Comparison of ENCODE assay signal across 16 cellular contexts in genomic region chr7:43823941-43824340, GRCh38. TPM values are rescaled to one million over a fixed set of nuclear protein-coding genes. Genes with fewer than 3 reads are reported as not detected.
DNase-seq lines count a peak whose midpoint lies in the region; ATAC-seq and TF ChIP-seq lines count a peak whose summit lies in the region.
"Had no signal": no experiment of that assay in that cellular context is flagged by ENCODE, and none has a peak within 500 bp of the region (broad histone marks: within the 10 kb centered on the region; RNA-seq: fewer than 3 reads in every experiment).

No MANE protein-coding gene starts in this region.

- H3K36me3 ChIP-seq in BE2C (no peaks in the 10 kb centered on the region), HEK293 (ENCODE audit: control insufficient read depth in 2 of 2, insufficient read depth in 1 of 2, low read length in 2 of 2) (no peaks in the 10 kb centered on the region), Panc1 (ENCODE audit: control insufficient read depth, insufficient read depth, low read length) (no peaks in the 10 kb centered on the region), stomach (no peaks in the 10 kb centered on the region), neuronal stem cell (replicated peaks in 1 of 2; ENCODE audit: control insufficient read depth in 2 of 2, insufficient read depth in 2 of 2, low read length in 2 of 2) (no peaks in the 10 kb centered on the region)

- no peaks in the 10 kb centered on the region for H3K27me3 ChIP-seq in BE2C
- no peaks in the 10 kb centered on the region; the same call in 1 of the 2 replicates for H3K27me3 ChIP-seq in Panc1 (ENCODE audit: control insufficient read depth, insufficient read depth, low read length)
- H3K27me3 ChIP-seq in dorsolateral prefrontal cortex, result peaks cover 0 to 8% (median 0%) of the 10 kb centered on the region in 45 donors
- peaks cover 0 to 15% (median 0%) of the 10 kb centered on the region in 3 donors for H3K27me3 ChIP-seq in stomach
- H3K27me3 ChIP-seq in neuronal stem cell (ENCODE audit: control insufficient read depth in 3 of 3, insufficient read depth in 3 of 3, low read depth in 1 of 3, low read length in 3 of 3), result peaks cover 0 to 55% (median 0%) of the 10 kb centered on the region in 3 experiments

- no peak overlapping the region for H2BK5ac ChIP-seq in neuronal stem cell (ENCODE audit: low read length)

- no peak overlapping the region for H3K14ac ChIP-seq in neuronal stem cell (ENCODE audit: low read length)

- no peak overlapping the region for H3K23ac ChIP-seq in neuronal stem cell (ENCODE audit: low read depth, low read length, poor library complexity)

- no peak overlapping the region for H2AFZ ChIP-seq in neuronal stem cell (ENCODE audit: low read length)
- H2AFZ ChIP-seq: GM23248 had no signal

- in situ Hi-C loops in Panc1 (cut with HindIII; ENCODE audit: low pct_unique_long_range_greater_than_20kb, low sequenced_read_pairs), result no loop called here

- H2BK120ac ChIP-seq in neuronal stem cell (ENCODE audit: low read depth, low read length), result no peak overlapping the region

- no peak for TF ChIP-seq EP300 in stomach (IDR thresholded peaks at IDR 0.05)

- CTCF ChIA-PET in HEK293 (lab: Yijun Ruan, JAX) (interaction anchor here (1.1 to 2.6 kb wide), 2 partner anchors 14 to 15 kb away, joined by 3 to 10 read pairs; no protein-coding TSS in a partner anchor), Panc1 (lab: Charles Lee) (no interaction called here)

- H3K9me3 ChIP-seq in BE2C (no peaks in the 10 kb centered on the region), HEK293 (ENCODE audit: control insufficient read depth, insufficient read depth, low read depth, low read length) (no peaks in the 10 kb centered on the region), Panc1 (ENCODE audit: control insufficient read depth, insufficient read depth, low read depth, low read length) (no peaks in the 10 kb centered on the region), stomach (no peaks in the 10 kb centered on the region), neuronal stem cell (replicated peaks in 1 of 2; ENCODE audit: control insufficient read depth in 2 of 2, insufficient read depth in 1 of 2, low read depth in 1 of 2, low read length in 2 of 2) (no peaks in the 10 kb centered on the region)

- WGBS in stomach, 5 donors, result 38 to 54% (median 45%) methylated on average over 6 of the region's 6 CpGs
- no CpG with 5 or more reads among the region's 6 CpGs for WGBS in neuronal stem cell (ENCODE audit: extremely low coverage in 2 of 2, insufficient read length in 2 of 2, insufficient replicate concordance in 1 of 2), 2 donors

- BruUV-seq in Panc1 (replicated peaks; lab: Mats Ljungman, UMichigan), result no TSS peak

- no peaks in the 10 kb centered on the region for H3K79me1 ChIP-seq in neuronal stem cell (ENCODE audit: low read depth, low read length)

- no peak for TF ChIP-seq CTCF in BE2C (IDR thresholded peaks at IDR 0.05; ENCODE audit: low read depth, low read length)
- no peak for TF ChIP-seq CTCF in HEK293 (tag by site-specific recombination; IDR thresholded peaks at IDR 0.05)
- TF ChIP-seq CTCF in Panc1 (IDR thresholded peaks at IDR 0.05), result no peak
- no peak for TF ChIP-seq CTCF in dorsolateral prefrontal cortex (IDR thresholded peaks at IDR 0.05 in 54 of 56, conservative IDR thresholded peaks at IDR 0.05 in 2 of 56; ENCODE audit: low read depth in 1 of 56, partially characterized antibody in 56 of 56)
- no peak for TF ChIP-seq CTCF in stomach (IDR thresholded peaks at IDR 0.05)

- no peak overlapping the region for H2BK15ac ChIP-seq in neuronal stem cell (ENCODE audit: low read length)

- no peak overlapping the region for H2BK12ac ChIP-seq in neuronal stem cell (ENCODE audit: low read length)

- TF ChIP-seq POLR2A in erythroblast (IDR thresholded peaks at IDR 0.05; ENCODE audit: low read length), result no peak
- TF ChIP-seq POLR2A in stomach (IDR thresholded peaks at IDR 0.05), result no peak

- H4K91ac ChIP-seq in neuronal stem cell (ENCODE audit: low read depth, low read length, poor library complexity), result no peak overlapping the region

- H3K9ac ChIP-seq in neuronal stem cell (ENCODE audit: low read depth, low read length, poor library complexity), result no peak overlapping the region
- H3K9ac ChIP-seq: GM23248 had no signal

- intact Hi-C loops in Panc1 (cut with micrococcal nuclease; ENCODE audit: unreplicated experiment), result no loop called here
- intact Hi-C loops in dorsolateral prefrontal cortex (cut with DNase I), result no loop called here
- intact Hi-C loops in stomach (cut with DNase I; ENCODE audit: low total_unique reads), result loop anchor here (10.0 kb wide), 1 partner anchor 69 kb away; the partner anchor contains the start of gene BLVRA

- peak; percentile 56 for DNase-seq in BE2C
- no peak for DNase-seq in Panc1 (ENCODE audit: low read depth, low spot score)
- peak; percentile 37 to 45 for DNase-seq in erythroblast (lab: John Stamatoyannopoulos, UW)
- DNase-seq in dorsolateral prefrontal cortex, result no peak
- no peak for DNase-seq in stomach
- DNase-seq in neuronal stem cell (ENCODE audit: low spot score), result no peak
- DNase-seq: ACHN; C1 segment of cervical spinal cord; Calu3; CD4-positive, alpha-beta T cell; DMS 273 treated with DMSO at 0.1 percent for 48 hours; GM23248; H7 had no signal

- no peak overlapping the region for H3K4ac ChIP-seq in neuronal stem cell (ENCODE audit: low read length)

- H3K4me2 ChIP-seq in neuronal stem cell (ENCODE audit: insufficient read depth, low read length, poor library complexity, severe bottlenecking), result no peak overlapping the region

- H4K8ac ChIP-seq in neuronal stem cell (ENCODE audit: low read depth, low read length), result no peak overlapping the region

- POLR2A ChIA-PET in HEK293 (lab: Yijun Ruan, JAX) (interaction anchor here (0.6 kb wide), 1 partner anchor 60 kb away, joined by 3 read pairs; no protein-coding TSS in a partner anchor), Panc1 (lab: Charles Lee) (no interaction called here)

- no peak overlapping the region for H3K18ac ChIP-seq in neuronal stem cell (ENCODE audit: low read length)

- H3K4me3 ChIP-seq in BE2C (ENCODE audit: low read depth, low read length), result peak overlapping the region; percentile 15; the same call in 1 of the 2 replicates
- no peak overlapping the region for H3K4me3 ChIP-seq in HEK293 (ENCODE audit: low read depth, low read length)
- no peak overlapping the region for H3K4me3 ChIP-seq in Panc1 (ENCODE audit: low read depth in 2 of 2, low read length in 2 of 2)
- no peak overlapping the region for H3K4me3 ChIP-seq in dorsolateral prefrontal cortex
- H3K4me3 ChIP-seq in stomach, result no peak overlapping the region
- H3K4me3 ChIP-seq in neuronal stem cell (ENCODE audit: low read length in 2 of 2), result no peak overlapping the region
- H3K4me3 ChIP-seq: GM12878, GM23248 had no signal

- H3K27ac ChIP-seq in HEK293 (ENCODE audit: extremely low read depth, low read depth, low read length), result no peak overlapping the region
- no peak overlapping the region for H3K27ac ChIP-seq in Panc1 (ENCODE audit: low read length)
- H3K27ac ChIP-seq in dorsolateral prefrontal cortex, result no peak overlapping the region
- H3K27ac ChIP-seq in stomach, result no peak overlapping the region
- H3K27ac ChIP-seq in neuronal stem cell (replicated peaks; ENCODE audit: low read length), result no peak overlapping the region
- H3K27ac ChIP-seq: GM23248 had no signal

- H3K4me1 ChIP-seq in BE2C (peaks cover 9% of the 10 kb centered on the region; the same call in 1 of the 2 replicates), HEK293 (ENCODE audit: control insufficient read depth, insufficient read depth, low read length) (peaks cover 8% of the 10 kb centered on the region), Panc1 (ENCODE audit: control insufficient read depth, insufficient read depth, low read length) (peaks cover 6% of the 10 kb centered on the region; the same call in 1 of the 2 replicates), stomach (no peaks in the 10 kb centered on the region), neuronal stem cell (ENCODE audit: control insufficient read depth in 2 of 2, insufficient read depth in 1 of 2, low read depth in 1 of 2, low read length in 2 of 2) (no peaks in the 10 kb centered on the region)

- no peak overlapping the region for H2AK5ac ChIP-seq in neuronal stem cell (ENCODE audit: low read depth, low read length)

- ATAC-seq in Panc1 (peak; percentile 59; the same call in 1 of the 2 replicates), HG03039 (IDR thresholded peaks at IDR 0.05; ENCODE audit: unreplicated experiment) (no peak)
- ATAC-seq: GM12878 had no signal

TF ChIP-seq in HEK293, 187 proteins besides CTCF, POLR2A, EP300 and RAD21:
- TF ChIP-seq ZNF174 (tag by site-specific recombination; IDR thresholded peaks at IDR 0.05) (no peak), TCF7L2 (IDR thresholded peaks at IDR 0.05; ENCODE audit: borderline replicate concordance, low read depth, low read length) (no peak), GLIS1 (tag by site-specific recombination; IDR thresholded peaks at IDR 0.05) (peak; percentile 30; the same call in 1 of the 2 replicates), ZNF341 (tag by site-specific recombination; IDR thresholded peaks at IDR 0.05; ENCODE audit: low read depth) (peak; percentile 40; the same call in 1 of the 2 replicates), INSM2 (tag by site-specific recombination; IDR thresholded peaks at IDR 0.05) (no peak)

RNA-seq across cellular contexts. Expression of gene MRPS24, which starts 45.4 kb away (rescaled TPM):
- 470 TPM for polyA plus RNA-seq in BE2C (2012; ENCODE audit: insufficient read depth, insufficient read length, low read depth)
- total RNA-seq in Panc1 (2021; ENCODE audit: unreplicated experiment) (224 TPM), dorsolateral prefrontal cortex (100 to 1,000 TPM in 1 of 120 experiments, 10 to 100 TPM in 119; 39.5 to 106 (median 68.7) TPM), stomach (100 to 1,000 TPM in 2 of 5 donors, 10 to 100 TPM in 2, not detected in 1; 17.1 to 200 (median 126) TPM)
- polyA plus RNA-seq in Panc1 (2012; ENCODE audit: insufficient read length), result 325 TPM
- polyA plus RNA-seq in stomach, result 100 to 1,000 TPM; 159 to 191 (median 167) TPM
- 130 TPM for polyA plus RNA-seq in neuronal stem cell (2013, experiment 1 of 2)
- 127 TPM for polyA plus RNA-seq in neuronal stem cell (2013, experiment 2 of 2)

Comparison
In these comparisons a context has a peak if more than half of its experiments do, and no peak if none do; other contexts are left out.
1. DNase-seq: peak in BE2C (single experiment) and erythroblast (2 of 2); none in Panc1 (single experiment), dorsolateral prefrontal cortex (0 of 10), stomach (single experiment) and neuronal stem cell (single experiment).